ENCODE assay signal across 8 cellular contexts in the genomic region with DNA sequence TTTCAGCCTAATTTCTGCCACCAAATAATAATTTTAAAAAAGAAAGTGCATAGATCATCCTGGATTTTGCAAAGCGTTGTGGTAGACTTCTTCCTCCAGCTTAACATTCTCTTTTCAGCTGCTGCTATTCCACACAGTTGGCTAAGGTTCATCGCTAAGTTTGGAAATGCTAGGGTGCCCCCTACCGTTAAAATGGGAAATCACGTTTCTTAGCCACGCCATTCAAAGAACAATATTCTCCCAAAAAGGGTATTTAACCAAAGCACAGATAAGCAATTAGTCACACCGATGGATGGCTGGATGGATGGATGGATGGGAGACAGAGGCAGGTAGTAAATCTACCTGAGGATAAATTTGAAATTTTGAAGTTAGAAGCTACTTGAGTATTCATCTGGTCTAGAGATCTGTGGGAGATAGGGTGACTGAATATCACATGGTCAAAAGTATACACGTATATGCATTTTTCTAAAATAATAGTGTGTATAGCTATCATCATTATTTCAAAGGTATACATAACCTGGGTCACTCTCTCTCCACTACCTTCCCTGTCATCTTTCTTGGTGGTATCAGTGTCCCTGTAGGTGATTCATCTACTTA.
DNase-seq lines count a peak whose midpoint lies in the region; ATAC-seq and TF ChIP-seq lines count a peak whose summit lies in the region.

No MANE protein-coding gene starts in this region.

- no peak overlapping the region for H3K27ac ChIP-seq in ovary

- 4 to 6% (median 5%) methylated on average over 7 of the region's 7 CpGs for WGBS in ovary, 3 donors

- H3K36me3 Mint-ChIP-seq in activated T-cell treated with anti-CD3 and anti-CD28 coated beads, Interleukin-2, amount 50 U/mL, for 4 hours (ENCODE audit: insufficient read depth), result no peaks in the 10 kb centered on the region

- no peaks in the 10 kb centered on the region for H3K27me3 ChIP-seq in ovary

- no peak for TF ChIP-seq POLR2A in ovary (IDR thresholded peaks at IDR 0.05)

- no peaks in the 10 kb centered on the region for H3K9me3 ChIP-seq in ovary

- ATAC-seq in GM19043 (IDR thresholded peaks at IDR 0.05; ENCODE audit: low read depth, unreplicated experiment), result peak; percentile 96
- ATAC-seq in HG03159 (IDR thresholded peaks at IDR 0.05; ENCODE audit: unreplicated experiment), result peak; percentile 88
- ATAC-seq in activated T-cell treated with anti-CD3 and anti-CD28 coated beads, Interleukin-2, amount 50 U/mL, for 4 hours, result peak; percentile 56 to 65

- peaks cover 11% of the 10 kb centered on the region for H3K27me3 Mint-ChIP-seq in activated T-cell treated with anti-CD3 and anti-CD28 coated beads, Interleukin-2, amount 50 U/mL, for 4 hours (ENCODE audit: low read depth)

- H3K4me3 ChIP-seq in ovary, result no peak overlapping the region

- peaks cover 3% of the 10 kb centered on the region for H3K4me1 Mint-ChIP-seq in activated T-cell treated with anti-CD3 and anti-CD28 coated beads, Interleukin-2, amount 50 U/mL, for 4 hours (ENCODE audit: low read depth)

- intact Hi-C loops in ovary (cut with DNase I), result no loop called here

- H3K9me3 Mint-ChIP-seq in activated T-cell treated with anti-CD3 and anti-CD28 coated beads, Interleukin-2, amount 50 U/mL, for 4 hours, result no peaks in the 10 kb centered on the region

- no peak overlapping the region for H3K4me3 Mint-ChIP-seq in activated T-cell treated with anti-CD3 and anti-CD28 coated beads, Interleukin-2, amount 50 U/mL, for 4 hours

- TF ChIP-seq EP300 in ovary (IDR thresholded peaks at IDR 0.05), result no peak

- H3K36me3 ChIP-seq in ovary, result no peaks in the 10 kb centered on the region

- H3K4me1 ChIP-seq in ovary (ENCODE audit: insufficient read depth), result no peaks in the 10 kb centered on the region

- peak in 2 of 3 donors; percentile 33 to 41 for TF ChIP-seq CTCF in ovary (IDR thresholded peaks at IDR 0.05)

- DNase-seq in D341Med (ENCODE audit: low spot score) (peak; percentile 55), NCI-H460 (ENCODE audit: extremely low read depth, low read depth) (peak; percentile 37), foreskin melanocyte (peak; percentile 56), ovary (peak in 2 of 5 donors; percentile 23 to 32), mesenteric fat pad (ENCODE audit: low spot score) (no peak)
- DNase-seq in activated T-cell treated with anti-CD3 and anti-CD28 coated beads, Interleukin-2, amount 50 U/mL, for 4 hours, result peak; percentile 5
